ENCODE assay signal across 8 cellular contexts in the genomic region with DNA sequence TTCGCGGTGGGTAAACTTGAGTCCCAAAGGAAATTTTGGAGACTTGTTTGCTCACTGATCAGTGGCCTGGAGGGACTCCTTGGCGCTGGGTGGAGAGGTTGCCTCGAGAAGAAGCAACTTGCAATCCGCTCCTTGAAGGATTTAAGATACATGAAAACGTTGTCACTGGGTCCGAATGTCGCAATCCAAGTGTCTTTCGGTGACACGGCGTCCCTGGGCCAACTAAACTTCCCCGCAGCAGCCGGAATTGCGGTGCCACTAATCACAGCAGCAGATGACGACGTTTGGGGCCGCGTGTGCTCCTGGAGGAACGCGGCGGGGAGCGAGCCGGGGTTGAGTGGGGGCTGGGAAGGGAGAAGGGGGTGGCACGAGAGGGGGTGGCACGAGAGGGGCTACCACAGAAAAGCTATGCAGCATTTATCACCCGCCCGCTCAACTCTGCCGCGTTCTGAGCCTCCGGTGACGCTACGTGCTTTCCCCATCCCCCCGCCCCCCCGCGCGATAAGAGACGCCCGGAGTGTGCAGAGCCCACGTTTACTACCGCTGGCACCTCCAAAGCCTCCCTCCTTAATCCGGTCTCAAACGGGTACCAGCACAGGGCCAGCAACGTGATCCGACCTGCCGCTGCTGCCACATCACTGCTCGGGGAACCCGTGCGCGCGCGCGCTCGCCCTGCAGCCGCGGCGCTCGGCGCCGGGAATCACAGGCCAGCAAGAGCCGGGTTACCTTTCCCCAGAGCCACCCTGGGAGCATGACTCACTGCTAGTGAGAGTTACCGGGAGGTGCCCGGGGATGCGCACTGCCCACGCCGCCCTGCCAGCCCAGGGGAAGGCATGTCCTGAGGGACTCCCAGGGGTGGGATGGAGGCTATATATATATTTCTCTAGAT. TPM values are rescaled to one million over a fixed set of nuclear protein-coding genes. Genes with fewer than 3 reads are reported as not detected.
DNase-seq lines count a peak whose midpoint lies in the region; ATAC-seq and TF ChIP-seq lines count a peak whose summit lies in the region.

No MANE protein-coding gene starts in this region.

- peaks cover 33 to 39% (median 33%) of the 10 kb centered on the region in 3 donors for H3K4me1 Mint-ChIP-seq in IgD-negative memory B cell
- peaks cover 32% of the 10 kb centered on the region for H3K4me1 Mint-ChIP-seq in central memory CD8-positive, alpha-beta T cell

- peak overlapping the region; percentile 95 to 98 (median 96) for H3K27ac Mint-ChIP-seq in IgD-negative memory B cell
- H3K27ac Mint-ChIP-seq in central memory CD8-positive, alpha-beta T cell (ENCODE audit: low read depth) = no peak overlapping the region

- H3K36me3 Mint-ChIP-seq in IgD-negative memory B cell = peaks cover 4% of the 10 kb centered on the region
- peaks cover 1% of the 10 kb centered on the region for H3K36me3 Mint-ChIP-seq in central memory CD8-positive, alpha-beta T cell (ENCODE audit: insufficient read depth)

- H3K27ac ChIP-seq in SU-DHL-6 (ENCODE audit: low read depth, low read length) (no peak overlapping the region), gastrocnemius medialis (peak overlapping the region; percentile 95 to 100 (median 97))

- H3F3A ChIP-seq in SU-DHL-6 (ENCODE audit: insufficient read depth) = no peaks in the 10 kb centered on the region

- peak overlapping the region; percentile 28 for H3K4me2 ChIP-seq in SU-DHL-6 (ENCODE audit: low read depth, low read length, poor library complexity, severe bottlenecking)

- in situ Hi-C loops in gastrocnemius medialis (cut with MboI; ENCODE audit: low sequenced_read_pairs in 4 of 4) = no loop called here

- TF ChIP-seq POLR2A in gastrocnemius medialis (IDR thresholded peaks at IDR 0.05) = peak; percentile 86

- H4K20me1 ChIP-seq in SU-DHL-6 (ENCODE audit: low read depth, low read length) = no peaks in the 10 kb centered on the region

- ATAC-seq in GM21390 (IDR thresholded peaks at IDR 0.05; ENCODE audit: unreplicated experiment) = peak; percentile 35
- ATAC-seq in central memory CD8-positive, alpha-beta T cell (replicated peaks; ENCODE audit: extremely low read depth, poor library complexity, severe bottlenecking) = peak; percentile 7
- ATAC-seq in gastrocnemius medialis = peak; percentile 63 to 68

- H3K9me2 ChIP-seq in SU-DHL-6 (replicated peaks; ENCODE audit: insufficient read depth, low read length) = no peaks in the 10 kb centered on the region

- H3K79me2 ChIP-seq in SU-DHL-6 (ENCODE audit: insufficient read depth, low read length) = no peaks in the 10 kb centered on the region

- H3K27me3 Mint-ChIP-seq in IgD-negative memory B cell = no peaks in the 10 kb centered on the region
- H3K27me3 Mint-ChIP-seq in central memory CD8-positive, alpha-beta T cell = peaks cover 91% of the 10 kb centered on the region

- DNase-seq in DMS 273 (lab: John Stamatoyannopoulos, UW; ENCODE audit: unreplicated experiment) = peak; percentile 90
- DNase-seq in central memory CD8-positive, alpha-beta T cell (ENCODE audit: low spot score in 2 of 2) = no peak
- DNase-seq in inferior parietal cortex (ENCODE audit: extremely low spot score) = peak; percentile 75
- DNase-seq in gastrocnemius medialis = peak; percentile 89 to 96
- DNase-seq in NK-92 treated with Interleukin-12 subunit alpha and Interleukin-12 subunit beta, amount 100 ng/mL, for 24 hours (lab: John Stamatoyannopoulos, UW) = no peak

- peaks cover 15 to 20% of the 10 kb centered on the region in 2 donors for H3K4me1 ChIP-seq in gastrocnemius medialis

- TF ChIP-seq CTCF in SU-DHL-6 (IDR thresholded peaks at IDR 0.05; ENCODE audit: insufficient read depth, low read length, poor library complexity, severe bottlenecking) = no peak
- no peak for TF ChIP-seq CTCF in gastrocnemius medialis (IDR thresholded peaks at IDR 0.05 in 4 of 5, conservative IDR thresholded peaks at IDR 0.05 in 1 of 5)

- H3K4me3 ChIP-seq in SU-DHL-6 (ENCODE audit: insufficient read depth, low read length, poor library complexity, severe bottlenecking) (peak overlapping the region; percentile 10), gastrocnemius medialis (peak overlapping the region; percentile 66 to 89 (median 72))

- H3K36me3 ChIP-seq in SU-DHL-6 (ENCODE audit: low read length) = no peaks in the 10 kb centered on the region
- H3K36me3 ChIP-seq in gastrocnemius medialis = no peaks in the 10 kb centered on the region

- H3K4me3 Mint-ChIP-seq in IgD-negative memory B cell = peak overlapping the region; percentile 97 to 100 (median 98)
- peak overlapping the region; percentile 76 for H3K4me3 Mint-ChIP-seq in central memory CD8-positive, alpha-beta T cell

- H3K9me3 Mint-ChIP-seq in IgD-negative memory B cell = no peaks in the 10 kb centered on the region
- H3K9me3 Mint-ChIP-seq in central memory CD8-positive, alpha-beta T cell = no peaks in the 10 kb centered on the region

- no peak overlapping the region for H2AFZ ChIP-seq in SU-DHL-6 (ENCODE audit: low read depth, low read length, severe bottlenecking)

- intact Hi-C loops in gastrocnemius medialis (cut with DNase I; ENCODE audit: low total_unique reads) = loop anchor here (1.0 to 5.0 kb wide), 6 partner anchors 17 to 172 kb away; no protein-coding TSS in a partner anchor

- H3K27me3 ChIP-seq in SU-DHL-6 (ENCODE audit: low read length) = no peaks in the 10 kb centered on the region
- H3K27me3 ChIP-seq in gastrocnemius medialis = no peaks in the 10 kb centered on the region

- no peaks in the 10 kb centered on the region for H3K9me3 ChIP-seq in SU-DHL-6 (ENCODE audit: insufficient read depth, low read length)
- H3K9me3 ChIP-seq in gastrocnemius medialis = no peaks in the 10 kb centered on the region

- H3K9ac ChIP-seq in SU-DHL-6 (ENCODE audit: low read length) = no peak overlapping the region

RNA-seq across cellular contexts. Expression of gene BHLHE41, which starts 0.9 kb away (rescaled TPM):
- polyA plus RNA-seq in IgD-negative memory B cell = 19.0 TPM
- 10 to 100 TPM in 2 of 4 donors, 1 to 10 TPM in 2; 6.4 to 12.1 (median 9.5) TPM for total RNA-seq in gastrocnemius medialis

Comparison
In these comparisons a context has a peak if more than half of its experiments do, and no peak if none do; other contexts are left out.
1. DNase-seq: peak in DMS 273 (single experiment), inferior parietal cortex (single experiment) and gastrocnemius medialis (2 of 2); none in central memory CD8-positive, alpha-beta T cell (0 of 2) and NK-92 treated with Interleukin-12 subunit alpha and Interleukin-12 subunit beta, amount 100 ng/mL, for 24 hours (single experiment).
2. ATAC-seq: peak in every context shown above with its lines; median percentile 66 in gastrocnemius medialis; 35 in GM21390; 7 in central memory CD8-positive, alpha-beta T cell.